Comparison of ENCODE assay signal across 22 cellular contexts in the genomic region with DNA sequence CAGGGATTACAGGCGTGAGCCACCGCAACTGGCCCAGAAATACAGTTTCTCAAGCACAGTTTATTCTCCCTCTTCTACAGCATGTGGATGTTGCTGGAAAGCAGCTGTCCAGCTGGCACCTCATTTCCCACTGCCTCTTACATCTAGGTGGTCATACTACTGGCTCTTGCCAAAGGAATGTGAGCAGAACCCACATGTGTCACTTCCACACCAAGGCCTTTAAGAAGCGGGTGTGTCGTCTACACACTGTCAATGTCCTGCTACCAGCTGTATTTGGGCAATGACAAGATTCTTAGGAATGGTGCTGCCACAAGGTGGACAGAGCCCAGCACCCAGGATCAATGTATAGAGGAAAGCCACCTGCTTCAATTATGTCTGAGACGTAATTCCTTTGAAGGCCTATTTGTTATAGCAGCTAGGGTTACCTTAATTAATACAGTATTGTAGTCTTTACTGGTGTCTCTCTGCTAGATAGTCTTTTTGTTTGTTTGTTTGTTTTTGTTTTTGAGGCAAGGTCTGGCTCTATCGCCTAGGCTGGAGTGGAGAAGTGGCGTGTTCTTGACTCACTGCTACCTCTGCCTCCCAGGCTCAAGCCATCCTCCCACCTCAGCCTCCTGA. TPM values are rescaled to one million over a fixed set of nuclear protein-coding genes. Genes with fewer than 3 reads are reported as not detected.
DNase-seq lines count a peak whose midpoint lies in the region; ATAC-seq, FAIRE-seq and TF ChIP-seq lines count a peak whose summit lies in the region.
"Had no signal": no experiment of that assay in that cellular context is flagged by ENCODE, and none has a peak within 500 bp of the region (broad histone marks: within the 10 kb centered on the region; RNA-seq: fewer than 3 reads in every experiment).

No MANE protein-coding gene starts in this region.

- FAIRE-seq in HepG2 (lab: Jason Lieb, UNC) (no peak), H1 (lab: Jason Lieb, UNC) (no peak)

- no peak overlapping the region for H2AFZ ChIP-seq in HepG2 (ENCODE audit: low read length)
- H2AFZ ChIP-seq in H1 (ENCODE audit: low read length), result no peak overlapping the region

- no peaks in the 10 kb centered on the region for H3K36me3 Mint-ChIP-seq in glutamatergic neuron (ENCODE audit: unreplicated experiment)
- H3K36me3 Mint-ChIP-seq: CD4-positive, CD25-positive, alpha-beta regulatory T cell had no signal

- 66% methylated on average over 5 of the region's 7 CpGs for WGBS in HepG2 (ENCODE audit: low lambda C conversion rate)
- WGBS in right lobe of liver (ENCODE audit: insufficient coverage, low coverage, low lambda C conversion rate, missing lambda C conversion rate), result 91% methylated on average over 3 of the region's 7 CpGs
- WGBS in H1 (ENCODE audit: extremely low coverage in 1 of 2, insufficient coverage in 1 of 2, insufficient read length in 1 of 2, insufficient replicate concordance in 2 of 2, low coverage in 1 of 2, low lambda C conversion rate in 2 of 2, missing lambda C conversion rate in 1 of 2), 2 experiments, result 97% methylated on average over 7 of the region's 7 CpGs; no CpG with 5 or more reads in 1 of the 2 experiments
- WGBS in body of pancreas, 2 donors, result 93 to 97% methylated on average over 5 to 7 of the region's 7 CpGs

- peak overlapping the region; percentile 35; the same call in 1 of the 2 replicates for H2BK12ac ChIP-seq in H1 (ENCODE audit: low read depth, low read length)

- in situ Hi-C loops in HepG2 (cut with HindIII; ENCODE audit: extremely low pct_ligation_motif_present, low pct_unique_long_range_greater_than_20kb), result no loop called here

- no peaks in the 10 kb centered on the region for H3K23me2 ChIP-seq in H1 (ENCODE audit: low read depth, low read length)

- H3K23ac ChIP-seq in H1 (ENCODE audit: insufficient read length), result no peak overlapping the region

- H4K5ac ChIP-seq in H1 (ENCODE audit: insufficient read length, low read depth, low read length), result no peak overlapping the region

- H3K9ac ChIP-seq in HepG2 (ENCODE audit: insufficient read depth, low read depth, low read length) (no peak overlapping the region), H1 (replicated peaks in 1 of 4; ENCODE audit: extremely low read depth in 1 of 4, low read depth in 3 of 4, low read length in 3 of 4) (no peak overlapping the region)

- no peaks in the 10 kb centered on the region for H3K9me3 ChIP-seq in HepG2 (ENCODE audit: low read length)
- H3K9me3 ChIP-seq in right lobe of liver, result no peaks in the 10 kb centered on the region
- no peaks in the 10 kb centered on the region for H3K9me3 ChIP-seq in H1 (ENCODE audit: insufficient read depth in 2 of 2, low read depth in 1 of 2, low read length in 1 of 2)
- no peaks in the 10 kb centered on the region for H3K9me3 ChIP-seq in left ventricle myocardium inferior (replicated peaks)
- no peaks in the 10 kb centered on the region for H3K9me3 ChIP-seq in body of pancreas
- H3K9me3 ChIP-seq: BE2C, SJSA1 had no signal

- peak overlapping the region; percentile 40 for H3K27ac Mint-ChIP-seq in glutamatergic neuron (ENCODE audit: unreplicated experiment)

- no peak overlapping the region for H3K14ac ChIP-seq in H1 (ENCODE audit: insufficient read length)

- no peak overlapping the region for H3K4me3 Mint-ChIP-seq in glutamatergic neuron (ENCODE audit: unreplicated experiment)

- H3K79me2 ChIP-seq in HepG2 (ENCODE audit: insufficient read depth, low read length) (no peaks in the 10 kb centered on the region), H1 (ENCODE audit: control insufficient read depth in 1 of 2, insufficient read depth in 2 of 2, low read length in 2 of 2) (no peaks in the 10 kb centered on the region)

- ATAC-seq in HepG2, result no peak
- no peak for ATAC-seq in right lobe of liver
- no peak for ATAC-seq in HG02884 (IDR thresholded peaks at IDR 0.05; ENCODE audit: unreplicated experiment)
- ATAC-seq in body of pancreas, result no peak
- ATAC-seq: HCT116 had no signal

- H3K4me2 ChIP-seq in HepG2 (ENCODE audit: low read depth, low read length), result no peak overlapping the region
- no peak overlapping the region for H3K4me2 ChIP-seq in H1 (ENCODE audit: insufficient read depth in 1 of 2, low read depth in 2 of 2, low read length in 2 of 2)

- H3K27me3 Mint-ChIP-seq in glutamatergic neuron (ENCODE audit: unreplicated experiment), result peaks cover 6% of the 10 kb centered on the region
- H3K27me3 Mint-ChIP-seq: CD4-positive, CD25-positive, alpha-beta regulatory T cell had no signal

- H3K4ac ChIP-seq in H1 (replicated peaks; ENCODE audit: insufficient read length, low read depth, low read length), result no peak overlapping the region

- no peak overlapping the region for H2AK5ac ChIP-seq in H1 (ENCODE audit: low read depth, low read length)

- no peak overlapping the region for H3K4me3 ChIP-seq in HepG2 (replicated peaks in 1 of 3; ENCODE audit: insufficient read depth in 1 of 3, low read depth in 2 of 3, low read length in 3 of 3)
- H3K4me3 ChIP-seq in right lobe of liver, result no peak overlapping the region
- H3K4me3 ChIP-seq in H1 (ENCODE audit: extremely low read depth in 1 of 4, insufficient read depth in 2 of 4, low read depth in 3 of 4, low read length in 4 of 4), result no peak overlapping the region
- no peak overlapping the region for H3K4me3 ChIP-seq in left ventricle myocardium inferior
- no peak overlapping the region for H3K4me3 ChIP-seq in body of pancreas
- H3K4me3 ChIP-seq: SJSA1 had no signal

- H2BK120ac ChIP-seq in H1 (replicated peaks; ENCODE audit: low read depth, low read length), result no peak overlapping the region

- TF ChIP-seq POLR2A in HepG2 (IDR thresholded peaks at IDR 0.05; ENCODE audit: insufficient read depth in 1 of 2, low read depth in 2 of 2, low read length in 2 of 2) (no peak), right lobe of liver (IDR thresholded peaks at IDR 0.05) (no peak), H1 (IDR thresholded peaks at IDR 0.05; ENCODE audit: control extremely low read depth in 1 of 2, low read depth in 2 of 2, low read length in 2 of 2) (no peak), body of pancreas (IDR thresholded peaks at IDR 0.05) (no peak)

- TF ChIP-seq EP300 in HepG2 (IDR thresholded peaks at IDR 0.05; ENCODE audit: low read depth in 2 of 2, low read length in 2 of 2), result no peak
- no peak for TF ChIP-seq EP300 in HepG2 (CRISPR knock-in tag; IDR thresholded peaks at IDR 0.05; ENCODE audit: borderline replicate concordance)
- TF ChIP-seq EP300 in H1 (IDR thresholded peaks at IDR 0.05; ENCODE audit: borderline replicate concordance in 1 of 2, low read depth in 2 of 2, low read length in 2 of 2), result no peak

- no peak overlapping the region for H3K18ac ChIP-seq in H1 (ENCODE audit: extremely low read depth, low read length)

- no peak overlapping the region for H2BK20ac ChIP-seq in H1 (ENCODE audit: low read length)

- H3K4me1 ChIP-seq in HepG2 (ENCODE audit: insufficient read depth, low read length) (peaks cover 20% of the 10 kb centered on the region), right lobe of liver (peaks cover 0 to 11% (median 4%) of the 10 kb centered on the region in 4 donors), H1 (replicated peaks in 1 of 4; ENCODE audit: control insufficient read depth in 3 of 4, insufficient read depth in 4 of 4, low read length in 3 of 4) (peaks cover 0 to 13% (median 6%) of the 10 kb centered on the region in 4 experiments; a peak in 6 of 7 replicates), left ventricle myocardium inferior (no peaks in the 10 kb centered on the region), body of pancreas (no peaks in the 10 kb centered on the region)
- H3K4me1 ChIP-seq: BE2C, SJSA1 had no signal

- no peak overlapping the region for H4K91ac ChIP-seq in H1 (replicated peaks; ENCODE audit: insufficient read length, low read length)

- H3K36me3 ChIP-seq in HepG2 (replicated peaks in 1 of 2; ENCODE audit: control insufficient read depth in 1 of 2, insufficient read depth in 2 of 2, low read length in 2 of 2), result no peaks in the 10 kb centered on the region
- H3K36me3 ChIP-seq in right lobe of liver, result no peaks in the 10 kb centered on the region
- H3K36me3 ChIP-seq in H1 (ENCODE audit: control insufficient read depth in 2 of 4, insufficient read depth in 4 of 4, low read length in 3 of 4), result no peaks in the 10 kb centered on the region
- no peaks in the 10 kb centered on the region for H3K36me3 ChIP-seq in left ventricle myocardium inferior
- H3K36me3 ChIP-seq in body of pancreas (replicated peaks in 1 of 2; ENCODE audit: insufficient read depth in 1 of 2, low read depth in 2 of 2), result no peaks in the 10 kb centered on the region
- H3K36me3 ChIP-seq: BE2C, SJSA1 had no signal

- no peak overlapping the region for H4K8ac ChIP-seq in H1 (ENCODE audit: extremely low read depth, insufficient read depth, low read length)

- H3K56ac ChIP-seq in H1 (replicated peaks; ENCODE audit: insufficient read length, low read depth, low read length), result no peak overlapping the region

- no peak overlapping the region for H2BK5ac ChIP-seq in H1 (ENCODE audit: low read depth, low read length)

- peak overlapping the region; percentile 8; the same call in 1 of the 2 replicates for H2BK15ac ChIP-seq in H1 (ENCODE audit: low read length)

- no peak for TF ChIP-seq RAD21 in HepG2 (CRISPR knock-in tag; IDR thresholded peaks at IDR 0.05)
- no peak for TF ChIP-seq RAD21 in H1 (IDR thresholded peaks at IDR 0.05 in 1 of 2, conservative IDR thresholded peaks at IDR 0.05 in 1 of 2; ENCODE audit: low read depth in 2 of 2, low read length in 2 of 2)

- H3K79me1 ChIP-seq in H1 (ENCODE audit: low read depth, low read length), result no peaks in the 10 kb centered on the region

- intact Hi-C loops in HepG2 (cut with micrococcal nuclease; ENCODE audit: unreplicated experiment) (no loop called here), right lobe of liver (cut with DNase I) (no loop called here), left ventricle myocardium inferior (cut with micrococcal nuclease) (no loop called here), body of pancreas (cut with DNase I) (no loop called here)

- CTCF ChIA-PET in HepG2 (lab: Yijun Ruan, JAX; ENCODE audit: low intra/inter-chr PET ratio, low total read pairs) (no interaction called here), H1 (lab: Charles Lee; ENCODE audit: partially characterized antibody) (interaction anchor here (1.0 to 1.1 kb wide), 2 partner anchors 10 to 11 kb away, joined by 3 read pairs; no protein-coding TSS in a partner anchor)

- POLR2A ChIA-PET in HepG2 (lab: Yijun Ruan, JAX), result no interaction called here
- POLR2A ChIA-PET in H1 (lab: Charles Lee; ENCODE audit: partially characterized antibody), result interaction anchor here (0.7 to 1.7 kb wide), 2 partner anchors 16 to 26 kb away, joined by 3 to 5 read pairs; no protein-coding TSS in a partner anchor

- H3K4me1 Mint-ChIP-seq in glutamatergic neuron (ENCODE audit: low read depth, unreplicated experiment), result peaks cover 32% of the 10 kb centered on the region

- H3K9me3 Mint-ChIP-seq in glutamatergic neuron (ENCODE audit: unreplicated experiment), result no peaks in the 10 kb centered on the region
- H3K9me3 Mint-ChIP-seq: CD4-positive, CD25-positive, alpha-beta regulatory T cell had no signal

- H3K27ac ChIP-seq in HepG2 (ENCODE audit: extremely low read length, insufficient read depth, low read length), result no peak overlapping the region
- no peak overlapping the region for H3K27ac ChIP-seq in right lobe of liver
- H3K27ac ChIP-seq in H1 (ENCODE audit: low read depth, low read length), result no peak overlapping the region
- no peak overlapping the region for H3K27ac ChIP-seq in left ventricle myocardium inferior (replicated peaks)
- no peak overlapping the region for H3K27ac ChIP-seq in body of pancreas
- H3K27ac ChIP-seq: HL-60, SJSA1 had no signal

- no TSS peak for BruUV-seq in HepG2 (replicated peaks; lab: Mats Ljungman, UMichigan)

- H4K20me1 ChIP-seq in HepG2 (ENCODE audit: insufficient read depth, low read length) (no peaks in the 10 kb centered on the region), H1 (replicated peaks in 1 of 2; ENCODE audit: control insufficient read depth in 1 of 2, insufficient read depth in 2 of 2, low read length in 2 of 2) (no peaks in the 10 kb centered on the region)

- DNase-seq in HepG2 (ENCODE audit: low spot score) (no peak), right lobe of liver (no peak), H1 (ENCODE audit: low read depth in 1 of 2, low spot score in 2 of 2) (no peak), glutamatergic neuron (no peak), left ventricle myocardium inferior (no peak), body of pancreas (no peak)
- DNase-seq: BE2C; CD4-positive, CD25-positive, alpha-beta regulatory T cell; DMS53; KBM-7; MM.1S; NCI-H2029; NCI-H446 treated with DMSO at 0.1 percent for 48 hours; NCI-H526; NCI-H82; NK-92 treated with Interleukin-12 subunit alpha and Interleukin-12 subunit beta, amount 100 ng/mL, for 24 hours; Right ventricle myocardium superior; RPMI8226 had no signal

- TF ChIP-seq CTCF in HepG2 (CRISPR knock-in tag; IDR thresholded peaks at IDR 0.05), result no peak
- TF ChIP-seq CTCF in right lobe of liver (IDR thresholded peaks at IDR 0.05), result no peak
- TF ChIP-seq CTCF in H1 (IDR thresholded peaks at IDR 0.05; ENCODE audit: control extremely low read depth in 1 of 3, insufficient read depth in 1 of 3, low read depth in 1 of 3, low read length in 3 of 3), result no peak
- no peak for TF ChIP-seq CTCF in glutamatergic neuron (IDR thresholded peaks at IDR 0.05; ENCODE audit: partially characterized antibody, unreplicated experiment)
- TF ChIP-seq CTCF in left ventricle myocardium inferior (IDR thresholded peaks at IDR 0.05; ENCODE audit: borderline replicate concordance), result no peak
- TF ChIP-seq CTCF in body of pancreas (IDR thresholded peaks at IDR 0.05), result no peak

- H3K27me3 ChIP-seq in HepG2 (ENCODE audit: control insufficient read depth in 1 of 2, insufficient read depth in 2 of 2, low read length in 2 of 2), result peaks cover 2 to 20% of the 10 kb centered on the region in 2 experiments; a peak in 3 of 5 replicates
- H3K27me3 ChIP-seq in right lobe of liver, result no peaks in the 10 kb centered on the region
- H3K27me3 ChIP-seq in H1 (replicated peaks in 1 of 4; ENCODE audit: control insufficient read depth in 3 of 4, extremely low read depth in 1 of 4, insufficient read depth in 3 of 4, low read length in 3 of 4), result no peaks in the 10 kb centered on the region
- H3K27me3 ChIP-seq in left ventricle myocardium inferior (ENCODE audit: low read depth), result no peaks in the 10 kb centered on the region
- no peaks in the 10 kb centered on the region for H3K27me3 ChIP-seq in body of pancreas
- H3K27me3 ChIP-seq: BE2C, SJSA1 had no signal

RNA-seq across cellular contexts. Expression of gene RAB7A, which starts 15.1 kb away (rescaled TPM):
- total RNA-seq in HepG2 (2016; rRNA removed; fragmentation: Illumina TruSeq; extraction: Trizol), result 26.5 and 49.0 TPM in 2 replicates
- total RNA-seq in HepG2 (2016; cell fraction: cytosol; rRNA removed; fragmentation: Illumina TruSeq; extraction: Trizol; ENCODE audit: low read depth), result 38.7 and 41.1 TPM in 2 replicates
- 28.3 and 46.8 TPM in 2 replicates for total RNA-seq in HepG2 (2016; cell fraction: insoluble cytoplasmic fraction; rRNA removed; fragmentation: Illumina TruSeq; extraction: Trizol)
- 17.9 and 21.7 TPM in 2 replicates for total RNA-seq in HepG2 (2016; cell fraction: membrane; rRNA removed; fragmentation: Illumina TruSeq; extraction: Trizol)
- total RNA-seq in HepG2 (2016; cell fraction: nucleus; rRNA removed; fragmentation: Illumina TruSeq; extraction: Trizol), result 23.4 and 24.9 TPM in 2 replicates
- polyA plus RNA-seq in HepG2 (2011; rRNA removed), result 151 and 182 TPM in 2 replicates
- 150 and 192 TPM in 2 replicates for polyA plus RNA-seq in HepG2 (2011; cell fraction: cytosol; rRNA removed)
- polyA plus RNA-seq in HepG2 (2011; cell fraction: nucleus; rRNA removed), result 22.3 and 35.1 TPM in 2 replicates
- 113 and 143 TPM in 2 replicates for polyA plus RNA-seq in HepG2 (2012)
- polyA plus RNA-seq in HepG2 (2016; cell fraction: cytosol; fragmentation: Illumina TruSeq; extraction: Trizol; ENCODE audit: low read depth), result 9.2 and 10.5 TPM in 2 replicates
- polyA plus RNA-seq in HepG2 (2016; cell fraction: insoluble cytoplasmic fraction; fragmentation: Illumina TruSeq; extraction: Trizol; ENCODE audit: low read depth), result 212 and 261 TPM in 2 replicates
- polyA plus RNA-seq in HepG2 (2016; cell fraction: membrane; fragmentation: Illumina TruSeq; extraction: Trizol; ENCODE audit: low read depth), result 28.1 and 31.8 TPM in 2 replicates
- polyA plus RNA-seq in HepG2 (2016; cell fraction: nucleus; fragmentation: Illumina TruSeq; extraction: Trizol; ENCODE audit: insufficient read depth, low read depth), result 82.8 and 96.0 TPM in 2 replicates
- 149 and 160 TPM in 2 replicates for polyA minus RNA-seq in HepG2 (2011; rRNA and poly(A)+ RNA removed; ENCODE audit: low replicate concordance)
- 58.7 and 72.0 TPM in 2 replicates for polyA minus RNA-seq in HepG2 (2011; cell fraction: cytosol; rRNA and poly(A)+ RNA removed)
- polyA minus RNA-seq in HepG2 (2011; cell fraction: nucleus; rRNA and poly(A)+ RNA removed), result 34.9 and 44.1 TPM in 2 replicates
- 100 to 1,000 TPM in 4 of 6 experiments, 10 to 100 TPM in 2; 84.0 to 145 (median 119) TPM for total RNA-seq in right lobe of liver
- total RNA-seq in H1 (2021; fragmentation: NEBNext Ultra II Directional; extraction: Animal tissue kit (Norgen Biotek cat#: 25700)), result 185 and 195 TPM in 2 replicates
- 156 and 179 TPM in 2 replicates for polyA plus RNA-seq in H1 (2011; rRNA removed)
- polyA plus RNA-seq in H1 (2011; cell fraction: cytosol; rRNA removed), result 180 TPM
- 52.8 TPM for polyA plus RNA-seq in H1 (2011; cell fraction: nucleus; rRNA removed)
- 134 to 225 TPM (median 141 TPM) in 4 replicates for polyA plus RNA-seq in H1 (2012, experiment 1 of 2)
- polyA plus RNA-seq in H1 (2012, experiment 2 of 2), result 65.1 TPM
- polyA plus RNA-seq in H1 (2013, experiment 1 of 2), result 149 TPM
- polyA plus RNA-seq in H1 (2013, experiment 2 of 2), result 165 TPM
- 157 and 158 TPM in 2 replicates for polyA minus RNA-seq in H1 (2011; rRNA and poly(A)+ RNA removed)
- 81.6 TPM for polyA minus RNA-seq in H1 (2011; cell fraction: cytosol; rRNA and poly(A)+ RNA removed)
- 72.5 TPM for polyA minus RNA-seq in H1 (2011; cell fraction: nucleus; rRNA and poly(A)+ RNA removed)
- 298 TPM for total RNA-seq in glutamatergic neuron (ENCODE audit: unreplicated experiment)
- total RNA-seq in left ventricle myocardium inferior, result 242 TPM
- total RNA-seq in body of pancreas, result 10 to 100 TPM; 45.7 to 64.9 TPM
